ENCODE assay signal across 8 cellular contexts in genomic region chr7:139118803-139119485, GRCh38. TPM values are rescaled to one million over a fixed set of nuclear protein-coding genes. Genes with fewer than 3 reads are reported as not detected.
DNase-seq lines count a peak whose midpoint lies in the region; ATAC-seq and TF ChIP-seq lines count a peak whose summit lies in the region.

No MANE protein-coding gene starts in this region.

- peaks cover 0 to 25% (median 10%) of the 10 kb centered on the region in 10 experiments; a peak in 13 of 20 replicates for H3K4me1 ChIP-seq in BLaER1 treated with 17β-estradiol and CSF1 and Interleukin-3, amounts not matched to agents 10 nM and 100 nM
- peaks cover 50% of the 10 kb centered on the region for H3K4me1 ChIP-seq in OCI-LY3 (ENCODE audit: low read length)
- H3K4me1 ChIP-seq in gastrocnemius medialis: no peaks in the 10 kb centered on the region

- TF ChIP-seq POLR2A in gastrocnemius medialis (IDR thresholded peaks at IDR 0.05): no peak

- no peaks in the 10 kb centered on the region for H3K27me3 ChIP-seq in BLaER1 treated with 17β-estradiol and CSF1 and Interleukin-3, amounts not matched to agents 10 nM and 100 nM
- H3K27me3 ChIP-seq in OCI-LY3 (ENCODE audit: low read depth, low read length): no peaks in the 10 kb centered on the region
- peaks cover 0 to 6% (median 0%) of the 10 kb centered on the region in 3 donors for H3K27me3 ChIP-seq in gastrocnemius medialis

- H2AFZ ChIP-seq in OCI-LY3 (ENCODE audit: low read depth, low read length): no peak overlapping the region; the same call in 1 of the 2 replicates

- no peak overlapping the region for H3K4me3 ChIP-seq in BLaER1 treated with 17β-estradiol and CSF1 and Interleukin-3, amounts not matched to agents 10 nM and 100 nM
- H3K4me3 ChIP-seq in OCI-LY3 (ENCODE audit: low read length) (peak overlapping the region; percentile 72), gastrocnemius medialis (no peak overlapping the region)

- H3K36me3 ChIP-seq in BLaER1 treated with 17β-estradiol and CSF1 and Interleukin-3, amounts not matched to agents 10 nM and 100 nM: no peaks in the 10 kb centered on the region
- H3K36me3 ChIP-seq in OCI-LY3 (replicated peaks; ENCODE audit: low read depth, low read length) (no peaks in the 10 kb centered on the region), gastrocnemius medialis (no peaks in the 10 kb centered on the region)

- no peak for TF ChIP-seq CTCF in OCI-LY3 (IDR thresholded peaks at IDR 0.05; ENCODE audit: low read depth, low read length)
- no peak for TF ChIP-seq CTCF in gastrocnemius medialis (IDR thresholded peaks at IDR 0.05 in 4 of 5, conservative IDR thresholded peaks at IDR 0.05 in 1 of 5)

- in situ Hi-C loops in gastrocnemius medialis (cut with MboI; ENCODE audit: low sequenced_read_pairs in 4 of 4): loop anchor here in 2 of 4 donors (25.0 kb wide), 2 partner anchors 218 to 243 kb away; partner anchors contain the start of genes FMC1 (in 1 of the 2) and LUC7L2 (in 1 of the 2)

- intact Hi-C loops in gastrocnemius medialis (cut with DNase I; ENCODE audit: low total_unique reads): no loop called here

- peaks cover 10% of the 10 kb centered on the region; the same call in 1 of the 2 replicates for H3K79me2 ChIP-seq in OCI-LY3 (ENCODE audit: low read length)

- DNase-seq in gastrocnemius medialis: no peak
- DNase-seq in mucosa of gallbladder (ENCODE audit: low spot score): no peak
- no peak for DNase-seq in DMS153 (lab: John Stamatoyannopoulos, UW)

- peak overlapping the region in 4 of 11 experiments; percentile 26 to 60 (median 45); a peak in 7 of 22 replicates for H3K27ac ChIP-seq in BLaER1 treated with 17β-estradiol and CSF1 and Interleukin-3, amounts not matched to agents 10 nM and 100 nM
- H3K27ac ChIP-seq in OCI-LY3 (ENCODE audit: low read length): peak overlapping the region; percentile 97
- no peak overlapping the region for H3K27ac ChIP-seq in gastrocnemius medialis

- H3K9me3 ChIP-seq in BLaER1 treated with 17β-estradiol and CSF1 and Interleukin-3, amounts not matched to agents 10 nM and 100 nM (replicated peaks in 1 of 11): no peaks in the 10 kb centered on the region
- H3K9me3 ChIP-seq in OCI-LY3 (ENCODE audit: insufficient read depth, low read length) (no peaks in the 10 kb centered on the region), gastrocnemius medialis (no peaks in the 10 kb centered on the region)

- ATAC-seq in GM18873 (IDR thresholded peaks at IDR 0.05; ENCODE audit: low FRiP score, unreplicated experiment): peak; percentile 72
- ATAC-seq in HG03039 (IDR thresholded peaks at IDR 0.05; ENCODE audit: unreplicated experiment): peak; percentile 59
- peak; percentile 35 for ATAC-seq in esophagus mucosa
- ATAC-seq in gastrocnemius medialis: no peak

- no peaks in the 10 kb centered on the region for H4K20me1 ChIP-seq in BLaER1 treated with 17β-estradiol and CSF1 and Interleukin-3, amounts not matched to agents 10 nM and 100 nM
- no peaks in the 10 kb centered on the region for H4K20me1 ChIP-seq in OCI-LY3 (ENCODE audit: insufficient read depth, low read length)

- no peak overlapping the region for H3K9ac ChIP-seq in BLaER1 treated with 17β-estradiol and CSF1 and Interleukin-3, amounts not matched to agents 10 nM and 100 nM
- peak overlapping the region; percentile 76 for H3K9ac ChIP-seq in OCI-LY3 (ENCODE audit: low read length)

- H3K4me2 ChIP-seq in BLaER1 treated with 17β-estradiol and CSF1 and Interleukin-3, amounts not matched to agents 10 nM and 100 nM: peak overlapping the region in 6 of 11 experiments; percentile 2 to 60 (median 43); a peak in 10 of 22 replicates
- H3K4me2 ChIP-seq in OCI-LY3 (ENCODE audit: low read length): peak overlapping the region; percentile 92

RNA-seq across cellular contexts. Expression of gene ZC3HAV1, which starts 9.4 kb away (rescaled TPM):
- total RNA-seq in esophagus mucosa: 21.8 TPM
- total RNA-seq in gastrocnemius medialis: 10 to 100 TPM in 1 of 4 donors, 1 to 10 TPM in 3; 3.5 to 10.4 (median 4.5) TPM
- total RNA-seq in mucosa of gallbladder: 28.0 TPM

Comparison
In these comparisons a context has a peak if more than half of its experiments do, and no peak if none do; other contexts are left out.
1. ATAC-seq: peak in GM18873 (single experiment), HG03039 (single experiment) and esophagus mucosa (single experiment); none in gastrocnemius medialis (0 of 2).